In the genomic region with DNA sequence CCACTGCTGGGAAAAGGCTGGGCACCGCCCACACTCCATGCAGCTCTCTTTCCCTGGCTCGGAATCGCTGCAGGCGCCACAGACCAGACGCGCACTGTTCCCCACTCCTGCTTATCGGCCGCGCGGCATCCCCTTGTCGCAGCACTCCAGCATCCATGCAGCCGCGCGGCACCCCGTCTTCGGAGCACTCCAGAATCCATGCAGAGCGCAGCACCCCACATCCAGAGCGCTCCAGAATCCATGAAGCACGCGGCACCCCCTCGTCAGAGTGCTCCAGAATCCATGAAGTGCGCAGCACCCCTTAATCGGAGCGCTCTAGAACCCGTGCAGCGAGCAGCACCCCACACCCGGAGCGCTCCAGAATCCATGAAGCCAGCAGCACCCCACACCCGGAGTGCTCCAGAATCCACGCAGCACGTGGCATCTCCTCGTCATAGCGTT, we compare ENCODE assay signal across 18 cellular contexts. TPM values are rescaled to one million over a fixed set of nuclear protein-coding genes. Genes with fewer than 3 reads are reported as not detected.
DNase-seq lines count a peak whose midpoint lies in the region; ATAC-seq and TF ChIP-seq lines count a peak whose summit lies in the region.
"Had no signal": no experiment of that assay in that cellular context is flagged by ENCODE, and none has a peak within 500 bp of the region (broad histone marks: within the 10 kb centered on the region; RNA-seq: fewer than 3 reads in every experiment).

No MANE protein-coding gene starts in this region.

- no peaks in the 10 kb centered on the region for H3K9me3 ChIP-seq in spleen

- peaks cover 6% of the 10 kb centered on the region for H3K4me1 Mint-ChIP-seq in activated B cell treated with CpG ODN at 0.5 μM for 24 hours

- no peak for TF ChIP-seq POLR2A in spleen (IDR thresholded peaks at IDR 0.05)

- H3K27ac Mint-ChIP-seq in activated B cell treated with CpG ODN at 0.5 μM for 24 hours: no peak overlapping the region
- H3K27ac Mint-ChIP-seq: CD4-positive, alpha-beta T cell had no signal

- TF ChIP-seq CTCF in activated B cell treated with CpG ODN at 0.5 μM for 24 hours (IDR thresholded peaks at IDR 0.05) (no peak), spleen (IDR thresholded peaks at IDR 0.05 in 8 of 11, conservative IDR thresholded peaks at IDR 0.05 in 3 of 11) (no peak)

- peaks cover 0 to 56% (median 15%) of the 10 kb centered on the region in 7 donors for H3K27me3 ChIP-seq in spleen (replicated peaks in 1 of 7)

- H3K4me3 ChIP-seq in spleen: no peak overlapping the region
- H3K4me3 ChIP-seq: GM23248 had no signal

- ATAC-seq in activated B cell treated with CpG ODN at 0.5 μM for 24 hours (ENCODE audit: low read depth) (no peak), HG02885 (IDR thresholded peaks at IDR 0.05; ENCODE audit: poor library complexity, unreplicated experiment) (no peak), HG03457 (IDR thresholded peaks at IDR 0.05; ENCODE audit: unreplicated experiment) (no peak)
- ATAC-seq: HCT116 had no signal

- H3K4me1 ChIP-seq in spleen: peaks cover 7 to 50% (median 29%) of the 10 kb centered on the region in 6 donors

- no peaks in the 10 kb centered on the region for H3K36me3 ChIP-seq in spleen

- WGBS in spleen, 5 donors: 90 to 97% (median 94%) methylated on average over 33 of the region's 33 CpGs

- peak; percentile 45 for DNase-seq in activated effector memory CD4-positive, alpha-beta T cell treated with anti-CD3 and anti-CD28 coated beads, Interleukin-2, amount 50 U/mL, for 16 hours
- DNase-seq in activated effector memory CD4-positive, alpha-beta T cell treated with Interleukin-2 at 50 U/mL for 16 hours: no peak
- DNase-seq in activated B cell treated with CpG ODN at 0.5 μM for 24 hours (peak; percentile 8), mesenteric fat pad (ENCODE audit: low spot score) (peak; percentile 72), spleen (peak; percentile 65), kidney glomerular epithelial cell (lab: John Stamatoyannopoulos, UW) (no peak)
- DNase-seq: AML-193, C1 segment of cervical spinal cord, Calu3, DMS 273 treated with DMSO at 0.1 percent for 48 hours, GM23248 had no signal

- H3K4me3 Mint-ChIP-seq in activated B cell treated with CpG ODN at 0.5 μM for 24 hours: no peak overlapping the region
- H3K4me3 Mint-ChIP-seq: CD4-positive, alpha-beta T cell had no signal

- peaks cover 18% of the 10 kb centered on the region for H3K27me3 Mint-ChIP-seq in activated B cell treated with CpG ODN at 0.5 μM for 24 hours

- POLR2A ChIA-PET in activated B cell treated with CpG ODN at 0.5 μM for 24 hours (lab: Charles Lee): no interaction called here

- H3K36me3 Mint-ChIP-seq in activated B cell treated with CpG ODN at 0.5 μM for 24 hours (ENCODE audit: low read depth): no peaks in the 10 kb centered on the region

- CTCF ChIA-PET in activated B cell treated with CpG ODN at 0.5 μM for 24 hours (lab: Charles Lee): no interaction called here

- no peaks in the 10 kb centered on the region for H3K9me3 Mint-ChIP-seq in activated B cell treated with CpG ODN at 0.5 μM for 24 hours
- H3K9me3 Mint-ChIP-seq: CD4-positive, alpha-beta T cell had no signal

- H3K27ac ChIP-seq in spleen: no peak overlapping the region
- H3K27ac ChIP-seq: 22Rv1, GM23248 had no signal

- intact Hi-C loops in activated B cell treated with CpG ODN at 0.5 μM for 24 hours (cut with micrococcal nuclease) (no loop called here), spleen (cut with DNase I; ENCODE audit: low total_unique reads) (no loop called here)

RNA-seq across cellular contexts. Expression of gene TFF3, which starts 9.5 kb away (rescaled TPM):
- total RNA-seq in activated B cell treated with CpG ODN at 0.5 μM for 24 hours: not detected in 2 replicates
- 5.5 TPM for total RNA-seq in mesenteric fat pad
- 100 to 1,000 TPM in 2 of 7 donors, 10 to 100 TPM in 5; 38.1 to 123 (median 72.9) TPM for total RNA-seq in spleen
- polyA plus RNA-seq in spleen: 10 to 100 TPM; 28.9 to 77.8 (median 48.3) TPM
- total RNA-seq: A673; Calu3; CD4-positive, alpha-beta T cell; GM23248 had no signal
- polyA plus RNA-seq: GM23248 had no signal

RNA-seq across cellular contexts. Expression of gene TFF2, which starts 45.1 kb away (rescaled TPM):
- total RNA-seq in activated B cell treated with CpG ODN at 0.5 μM for 24 hours (not detected in 2 replicates), mesenteric fat pad (not detected), spleen (not detected)
- polyA plus RNA-seq in spleen: under 1 TPM in 1 of 3 donors, not detected in 2; 0.14 TPM
- total RNA-seq: A673; Calu3; CD4-positive, alpha-beta T cell; Daoy; GM23248 had no signal
- polyA plus RNA-seq: GM23248 had no signal

Comparison
In these comparisons a context has a peak if more than half of its experiments do, and no peak if none do; other contexts are left out.
1. DNase-seq: peak in activated effector memory CD4-positive, alpha-beta T cell treated with anti-CD3 and anti-CD28 coated beads, Interleukin-2, amount 50 U/mL, for 16 hours (single experiment), activated B cell treated with CpG ODN at 0.5 μM for 24 hours (single experiment), mesenteric fat pad (single experiment) and spleen (single experiment); none in activated effector memory CD4-positive, alpha-beta T cell treated with Interleukin-2 at 50 U/mL for 16 hours (single experiment) and kidney glomerular epithelial cell (single experiment).